In the genomic region with DNA sequence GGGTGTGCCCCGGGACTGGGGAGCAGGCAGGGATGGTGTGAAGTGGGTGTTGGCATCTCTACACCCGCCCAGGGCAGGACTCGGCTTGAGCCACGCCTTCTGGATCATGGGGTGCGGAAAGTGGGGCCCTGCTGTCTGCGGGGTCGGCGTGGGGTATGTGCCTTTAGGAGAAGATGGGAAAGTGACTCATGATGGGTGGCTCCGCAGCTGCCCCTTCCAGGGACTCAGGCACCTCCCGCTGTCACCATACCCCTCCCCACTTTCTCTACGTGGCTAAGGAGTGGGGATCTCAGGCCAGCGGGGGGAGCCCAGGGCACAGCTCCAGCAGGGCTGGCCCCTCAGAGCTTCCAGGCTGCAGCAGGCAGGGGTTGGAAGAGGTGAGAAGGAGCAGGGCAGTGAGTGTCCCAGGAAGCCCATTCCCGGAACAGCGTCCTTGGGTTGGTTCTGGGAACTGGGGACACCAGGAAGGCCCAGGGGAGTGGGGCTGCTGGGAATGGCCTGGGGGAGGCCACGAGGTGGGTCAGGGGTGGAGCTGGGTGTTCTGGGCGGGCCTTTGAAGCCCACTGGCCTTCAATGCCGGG, we compare ENCODE assay signal across 29 cellular contexts.
DNase-seq lines count a peak whose midpoint lies in the region; ATAC-seq and TF ChIP-seq lines count a peak whose summit lies in the region.
"Had no signal": no experiment of that assay in that cellular context is flagged by ENCODE, and none has a peak within 500 bp of the region (broad histone marks: within the 10 kb centered on the region; RNA-seq: fewer than 3 reads in every experiment).

No MANE protein-coding gene starts in this region.

- H3K4me3 ChIP-seq in HCT116 (replicated peaks in 1 of 2; ENCODE audit: low read depth in 1 of 2, low read length in 2 of 2) (no peak overlapping the region), HAP-1 (no peak overlapping the region)
- H3K4me3 ChIP-seq: GM12878, GM23248, mucosa of descending colon, ovary had no signal

- in situ Hi-C loops in HAP-1 (cut with MboI; ENCODE audit: low sequenced_read_pairs): no loop called here

- CTCF ChIA-PET in HCT116 (lab: Charles Lee): interaction anchor here (1.0 to 2.5 kb wide), 2 partner anchors 27 to 274 kb away, joined by 3 to 9 read pairs; no protein-coding TSS in a partner anchor

- intact Hi-C loops in CD14-positive monocyte (cut with micrococcal nuclease) (loop anchor here in 1 of 2 donors (5.0 kb wide), 1 partner anchor 270 kb away; no protein-coding TSS in a partner anchor), HCT116 (cut with micrococcal nuclease) (no loop called here), sciatic nerve (cut with DNase I) (no loop called here)

- H3K27me3 ChIP-seq in HCT116 (ENCODE audit: insufficient read depth, low read length) (no peaks in the 10 kb centered on the region), HAP-1 (ENCODE audit: low read depth) (peaks cover 38% of the 10 kb centered on the region)
- H3K27me3 ChIP-seq: ovary had no signal

- H3K9me2 ChIP-seq in HCT116 (ENCODE audit: insufficient read depth): no peaks in the 10 kb centered on the region

- no peaks in the 10 kb centered on the region for H3K4me1 Mint-ChIP-seq in CD14-positive monocyte

- BruUV-seq in HCT116 (replicated peaks; lab: Mats Ljungman, UMichigan): no TSS peak

- peaks cover 0 to 2% (median 0%) of the 10 kb centered on the region in 7 donors for H3K9me3 Mint-ChIP-seq in CD14-positive monocyte
- H3K9me3 Mint-ChIP-seq: effector memory CD8-positive, alpha-beta T cell; natural killer cell treated with Interleukin-12 subunit alpha and Interleukin-12 subunit beta and Interleukin-15 and Interleukin-18, amount 100 ng/mL, for 72 hours; stimulated activated effector memory CD8-positive, alpha-beta T cell treated with anti-CD3 and anti-CD28 coated beads, Interleukin-12 subunit alpha, Interleukin-12 subunit beta, amount 100 ng/mL, for 72 hours had no signal

- H4K20me1 ChIP-seq in HCT116 (ENCODE audit: insufficient read depth): no peaks in the 10 kb centered on the region

- ATAC-seq in HCT116 (no peak), sciatic nerve (no peak), SK-N-SH treated with all-trans-retinoic acid at 6 μM for 48 hours (no peak)
- ATAC-seq: effector memory CD8-positive, alpha-beta T cell; esophagus mucosa; foreskin keratinocyte; GM12878; mucosa of descending colon; natural killer cell treated with Interleukin-12 subunit alpha and Interleukin-12 subunit beta and Interleukin-15 and Interleukin-18, amount 100 ng/mL, for 72 hours; stimulated activated effector memory CD8-positive, alpha-beta T cell treated with anti-CD3 and anti-CD28 coated beads, Interleukin-12 subunit alpha, Interleukin-12 subunit beta, amount 100 ng/mL, for 72 hours had no signal

- no peaks in the 10 kb centered on the region for H3K36me3 Mint-ChIP-seq in CD14-positive monocyte
- H3K36me3 Mint-ChIP-seq: activated naive CD8-positive, alpha-beta T cell; CD4-positive, CD25-positive, alpha-beta regulatory T cell; IgD-negative memory B cell; natural killer cell treated with Interleukin-12 subunit alpha and Interleukin-12 subunit beta and Interleukin-15 and Interleukin-18, amount 100 ng/mL, for 72 hours; stimulated activated effector memory CD8-positive, alpha-beta T cell treated with anti-CD3 and anti-CD28 coated beads, Interleukin-12 subunit alpha, Interleukin-12 subunit beta, amount 100 ng/mL, for 72 hours had no signal

- H3K36me3 ChIP-seq in HCT116 (ENCODE audit: control insufficient read depth in 1 of 2, insufficient read depth in 2 of 2, low read length in 2 of 2): no peaks in the 10 kb centered on the region
- H3K36me3 ChIP-seq in HAP-1 (replicated peaks): no peaks in the 10 kb centered on the region
- H3K36me3 ChIP-seq: ovary had no signal

- peaks cover 30 to 54% (median 38%) of the 10 kb centered on the region in 3 donors for H3K27me3 Mint-ChIP-seq in CD14-positive monocyte (ENCODE audit: low read depth in 3 of 3)

- POLR2A ChIA-PET in HCT116 (lab: Charles Lee): no interaction called here

- no peak for TF ChIP-seq CTCF in CD14-positive monocyte (IDR thresholded peaks at IDR 0.05)
- no peak for TF ChIP-seq CTCF in HCT116 (IDR thresholded peaks at IDR 0.05 in 2 of 3, conservative IDR thresholded peaks at IDR 0.05 in 1 of 3; ENCODE audit: borderline replicate concordance in 1 of 3, insufficient read depth in 1 of 3, low read depth in 2 of 3, low read length in 2 of 3)

- H3K9ac ChIP-seq in HCT116 (ENCODE audit: low read length): no peak overlapping the region
- H3K9ac ChIP-seq: GM23248 had no signal

- RAD21 ChIA-PET in HCT116 (lab: Charles Lee; ENCODE audit: low non-redundant PET in 1 of 2, low total read pairs in 2 of 2, uncharacterized antibody in 2 of 2, unreplicated experiment in 2 of 2): interaction anchor here in 1 of 2 experiments (1.0 to 1.2 kb wide), 2 partner anchors 158 to 270 kb away, joined by 3 read pairs; no protein-coding TSS in a partner anchor

- H3K27ac Mint-ChIP-seq in CD14-positive monocyte: no peak overlapping the region
- H3K27ac Mint-ChIP-seq: activated B cell treated with CpG ODN at 0.5 μM for 24 hours; activated naive CD8-positive, alpha-beta T cell; CD4-positive, CD25-positive, alpha-beta regulatory T cell; effector memory CD8-positive, alpha-beta T cell; natural killer cell treated with Interleukin-12 subunit alpha and Interleukin-12 subunit beta and Interleukin-15 and Interleukin-18, amount 100 ng/mL, for 72 hours; stimulated activated effector memory CD8-positive, alpha-beta T cell treated with anti-CD3 and anti-CD28 coated beads, Interleukin-12 subunit alpha, Interleukin-12 subunit beta, amount 100 ng/mL, for 72 hours had no signal

- H3K9me3 ChIP-seq in HCT116 (ENCODE audit: control insufficient read depth in 1 of 2, insufficient read depth in 1 of 2, low read depth in 1 of 2, low read length in 2 of 2): no peaks in the 10 kb centered on the region
- H3K9me3 ChIP-seq in HAP-1: no peaks in the 10 kb centered on the region
- H3K9me3 ChIP-seq: mucosa of descending colon, ovary had no signal

- TF ChIP-seq POLR2A in HCT116 (IDR thresholded peaks at IDR 0.05; ENCODE audit: borderline replicate concordance, extremely low read depth, insufficient read depth, insufficient read length): no peak

- H3K79me2 ChIP-seq in HCT116 (ENCODE audit: insufficient read depth, low read length): no peaks in the 10 kb centered on the region

- H3K27ac ChIP-seq in HCT116 (ENCODE audit: low read depth, low read length): no peak overlapping the region
- H3K27ac ChIP-seq: foreskin keratinocyte, GM23248, ovary had no signal

- H3K4me1 ChIP-seq in HCT116 (ENCODE audit: control insufficient read depth in 1 of 2, insufficient read depth in 2 of 2, low read length in 2 of 2): peaks cover 0 to 17% of the 10 kb centered on the region in 2 experiments; a peak in 2 of 4 replicates
- no peaks in the 10 kb centered on the region for H3K4me1 ChIP-seq in HAP-1
- H3K4me1 ChIP-seq: foreskin keratinocyte had no signal

- H2AFZ ChIP-seq in HCT116 (ENCODE audit: low read depth, low read length, poor library complexity, severe bottlenecking): no peak overlapping the region
- H2AFZ ChIP-seq: GM23248 had no signal

- no peak overlapping the region for H3K4me2 ChIP-seq in HCT116 (ENCODE audit: low read length)

- TF ChIP-seq RAD21 in HCT116 (IDR thresholded peaks at IDR 0.05; ENCODE audit: low read depth): peak; percentile 22; the same call in 1 of the 2 replicates

- H3K4me3 Mint-ChIP-seq in CD14-positive monocyte: no peak overlapping the region
- H3K4me3 Mint-ChIP-seq: activated B cell treated with CpG ODN at 0.5 μM for 24 hours; activated naive CD8-positive, alpha-beta T cell; CD4-positive, CD25-positive, alpha-beta regulatory T cell; effector memory CD8-positive, alpha-beta T cell; IgD-negative memory B cell; natural killer cell treated with Interleukin-12 subunit alpha and Interleukin-12 subunit beta and Interleukin-15 and Interleukin-18, amount 100 ng/mL, for 72 hours; stimulated activated effector memory CD8-positive, alpha-beta T cell treated with anti-CD3 and anti-CD28 coated beads, Interleukin-12 subunit alpha, Interleukin-12 subunit beta, amount 100 ng/mL, for 72 hours had no signal

- DNase-seq in CD14-positive monocyte (ENCODE audit: low spot score) (peak; percentile 10), HCT116 (ENCODE audit: low read depth, low spot score) (no peak), iPS-NIHi11 (ENCODE audit: low spot score) (peak; percentile 50), sciatic nerve (ENCODE audit: low spot score) (peak; percentile 39), HAP-1 (ENCODE audit: low spot score in 2 of 2) (no peak), DMS153 (lab: John Stamatoyannopoulos, UW) (no peak)
- DNase-seq: activated B cell treated with CpG ODN at 0.5 μM for 24 hours; activated CD4-positive, alpha-beta T cell treated with anti-CD3 and anti-CD28 coated beads, Interleukin-2, amount 50 U/mL, for 1 hour; anterior cingulate cortex; CD4-positive, CD25-positive, alpha-beta regulatory T cell; cortex of kidney; effector memory CD8-positive, alpha-beta T cell; EL; foreskin keratinocyte; GM23248; NCI-H1092; NCI-H187 treated with DMSO at 0.1 percent for 48 hours; NCI-H2171 treated with DMSO at 0.1 percent for 48 hours; NCI-H510A treated with DMSO at 0.1 percent for 48 hours; stimulated activated CD4-positive, alpha-beta T cell treated with anti-CD3 and anti-CD28 coated beads, Interleukin-4, amount 100 ng/mL, for 24 hours had no signal

TF ChIP-seq in SK-N-SH treated with all-trans-retinoic acid at 6 μM for 48 hours, 23 proteins besides CTCF, POLR2A, EP300 and RAD21 (continues in another document):
- no peak for TF ChIP-seq CSDC2 (CRISPR knock-in tag; IDR thresholded peaks at IDR 0.05)
- no peak for TF ChIP-seq RARB (CRISPR knock-in tag; IDR thresholded peaks at IDR 0.05)
- TF ChIP-seq TSHZ2 (CRISPR knock-in tag; IDR thresholded peaks at IDR 0.05): no peak

Comparison
In these comparisons a context has a peak if more than half of its experiments do, and no peak if none do; other contexts are left out.
1. DNase-seq: peak in CD14-positive monocyte (single experiment), iPS-NIHi11 (single experiment) and sciatic nerve (single experiment); none in HCT116 (single experiment), HAP-1 (0 of 2) and DMS153 (single experiment).